In genomic region chr19:55259540-55260210, GRCh38 we compare ENCODE assay signal across 1 cellular context.
TF ChIP-seq lines count a peak whose summit lies in the region.

No MANE protein-coding gene starts in this region.

TF ChIP-seq in K562, 482 proteins besides CTCF, POLR2A, EP300 and RAD21 (continued from another document and continues in another):
- TF ChIP-seq FOXO4 (CRISPR knock-in tag; IDR thresholded peaks at IDR 0.05), result no peak
- no peak for TF ChIP-seq RREB1 (CRISPR knock-in tag; IDR thresholded peaks at IDR 0.05)
- no peak for TF ChIP-seq TAF9B (IDR thresholded peaks at IDR 0.05; ENCODE audit: partially characterized antibody)
- no peak for TF ChIP-seq MYBL2 (IDR thresholded peaks at IDR 0.05; ENCODE audit: low read depth)
- no peak for TF ChIP-seq MYBL2 (CRISPR knock-in tag; IDR thresholded peaks at IDR 0.05; ENCODE audit: borderline replicate concordance)
- no peak for TF ChIP-seq E4F1 (CRISPR knock-in tag; IDR thresholded peaks at IDR 0.05; ENCODE audit: borderline replicate concordance)
- TF ChIP-seq ILK (tag; IDR thresholded peaks at IDR 0.05; ENCODE audit: borderline replicate concordance, low read depth), result no peak
- TF ChIP-seq ZNF217 (CRISPR knock-in tag; IDR thresholded peaks at IDR 0.05), result no peak
- TF ChIP-seq IRF2 (CRISPR knock-in tag; IDR thresholded peaks at IDR 0.05), result no peak
- 0 out of 2 replicates have a peak, but pooled peaks have one; percentile 29 for TF ChIP-seq SMARCC2 (IDR thresholded peaks at IDR 0.05; ENCODE audit: low read depth)
- TF ChIP-seq TEAD1 (CRISPR knock-in tag; IDR thresholded peaks at IDR 0.05), result no peak; a peak in 1 of 4 replicates
- no peak for TF ChIP-seq ZHX1 (conservative IDR thresholded peaks at IDR 0.05; ENCODE audit: low read length)
- no peak for TF ChIP-seq USF1 (CRISPR knock-in tag; IDR thresholded peaks at IDR 0.05)
- no peak for TF ChIP-seq YY1 (IDR thresholded peaks at IDR 0.05; ENCODE audit: borderline replicate concordance in 1 of 3, control insufficient read depth in 1 of 3, extremely low read depth in 1 of 3, insufficient read depth in 3 of 3, insufficient read length in 1 of 3, insufficient replicate concordance in 2 of 3, low read depth in 1 of 3, low read length in 2 of 3)
- 0 out of 2 replicates have a peak, but pooled peaks have one; percentile 33 for TF ChIP-seq ZNF41 (CRISPR knock-in tag; conservative IDR thresholded peaks at IDR 0.05)
- no peak for TF ChIP-seq PATZ1 (CRISPR knock-in tag; IDR thresholded peaks at IDR 0.05; ENCODE audit: borderline replicate concordance)
- no peak for TF ChIP-seq YBX1 (IDR thresholded peaks at IDR 0.05)
- TF ChIP-seq MAX (CRISPR knock-in tag; IDR thresholded peaks at IDR 0.05), result no peak
- no peak for TF ChIP-seq STAT5B (CRISPR knock-in tag; IDR thresholded peaks at IDR 0.05)
- TF ChIP-seq ZFP36 (IDR thresholded peaks at IDR 0.05; ENCODE audit: low read depth, low read length, partially characterized antibody), result no peak
- TF ChIP-seq TCF7L2 (IDR thresholded peaks at IDR 0.05; ENCODE audit: low read depth, low read length), result no peak
- TF ChIP-seq CHD2 (IDR thresholded peaks at IDR 0.05; ENCODE audit: low read depth, low read length), result no peak
- no peak for TF ChIP-seq PHTF2 (CRISPR knock-in tag; IDR thresholded peaks at IDR 0.05)
- no peak for TF ChIP-seq SIN3A (IDR thresholded peaks at IDR 0.05; ENCODE audit: borderline replicate concordance in 2 of 2, control insufficient read depth in 1 of 2, low read depth in 2 of 2, low read length in 2 of 2)
- TF ChIP-seq ZNF311 (CRISPR knock-in tag; IDR thresholded peaks at IDR 0.05), result no peak
- TF ChIP-seq POLR2AphosphoS2 (IDR thresholded peaks at IDR 0.05; ENCODE audit: low read length), result no peak
- no peak for TF ChIP-seq GTF3C2 (IDR thresholded peaks at IDR 0.05; ENCODE audit: borderline replicate concordance, extremely low read depth, insufficient read length)
- no peak for TF ChIP-seq RNF2 (IDR thresholded peaks at IDR 0.05)
- no peak for TF ChIP-seq JUN (IDR thresholded peaks at IDR 0.05; ENCODE audit: borderline replicate concordance, low read depth, low read length)
- TF ChIP-seq JUN (CRISPR knock-in tag; IDR thresholded peaks at IDR 0.05; ENCODE audit: borderline replicate concordance), result 0 out of 2 replicates have a peak, but pooled peaks have one; percentile 58
- no peak for TF ChIP-seq SNRNP70 (optimal IDR thresholded peaks at IDR 0.05; ENCODE audit: low read depth, low read length)
- no peak for TF ChIP-seq FOXM1 (IDR thresholded peaks at IDR 0.05; ENCODE audit: low read depth)
- no peak for TF ChIP-seq FOXM1 (CRISPR knock-in tag; IDR thresholded peaks at IDR 0.05; ENCODE audit: low read depth)
- no peak for TF ChIP-seq ZNF121 (CRISPR knock-in tag; conservative IDR thresholded peaks at IDR 0.05)
- no peak for TF ChIP-seq IRF1 (CRISPR knock-in tag; IDR thresholded peaks at IDR 0.05; ENCODE audit: borderline replicate concordance)
- TF ChIP-seq ZNF444 (CRISPR knock-in tag; IDR thresholded peaks at IDR 0.05), result no peak
- TF ChIP-seq NR0B1 (IDR thresholded peaks at IDR 0.05; ENCODE audit: partially characterized antibody), result no peak
- TF ChIP-seq U2AF2 (optimal IDR thresholded peaks at IDR 0.05; ENCODE audit: low read depth, low read length), result no peak
